ENCODE assay signal across 10 cellular contexts in genomic region chr13:20119960-20120359, GRCh38. TPM values are rescaled to one million over a fixed set of nuclear protein-coding genes. Genes with fewer than 3 reads are reported as not detected.
DNase-seq lines count a peak whose midpoint lies in the region; ATAC-seq and TF ChIP-seq lines count a peak whose summit lies in the region.
"Had no signal": no experiment of that assay in that cellular context is flagged by ENCODE, and none has a peak within 500 bp of the region (broad histone marks: within the 10 kb centered on the region; RNA-seq: fewer than 3 reads in every experiment).

No MANE protein-coding gene starts in this region.

- H3K27me3 Mint-ChIP-seq in H9 (ENCODE audit: low read depth) (peaks cover 22% of the 10 kb centered on the region), glutamatergic neuron (ENCODE audit: unreplicated experiment) (peaks cover 3% of the 10 kb centered on the region)
- H3K27me3 Mint-ChIP-seq in T-helper 2 cell treated with Interferon-gamma antibody and Interleukin-4, amounts not matched to agents 5 μg/mL and 100 μg/mL, for 36 hours (ENCODE audit: low read depth): peaks cover 21% of the 10 kb centered on the region

- H3K4me3 Mint-ChIP-seq in H9 (peak overlapping the region; percentile 42 to 57), glutamatergic neuron (ENCODE audit: unreplicated experiment) (peak overlapping the region; percentile 76)
- peak overlapping the region; percentile 90 for H3K4me3 Mint-ChIP-seq in T-helper 2 cell treated with Interferon-gamma antibody and Interleukin-4, amounts not matched to agents 5 μg/mL and 100 μg/mL, for 36 hours

- H3K4me3 ChIP-seq in skeletal muscle tissue (ENCODE audit: low read length in 3 of 3): no peak overlapping the region

- no peak overlapping the region for H3K14ac ChIP-seq in H9 (ENCODE audit: insufficient read depth, low read length)

- no peak overlapping the region for H3K23ac ChIP-seq in H9 (ENCODE audit: insufficient read length, low read depth, low read length)

- H3K4ac ChIP-seq in H9 (ENCODE audit: low read depth, low read length): no peak overlapping the region

- H3K27ac ChIP-seq in H9 (ENCODE audit: insufficient read length, low read depth, low read length) (peak overlapping the region; percentile 66), skeletal muscle tissue (ENCODE audit: low read depth, low read length) (peak overlapping the region; percentile 21)

- no peak overlapping the region for H2BK20ac ChIP-seq in H9 (ENCODE audit: low read depth, low read length, poor library complexity, severe bottlenecking)

- TF ChIP-seq CTCF in H9 (conservative IDR thresholded peaks at IDR 0.05): no peak
- TF ChIP-seq CTCF in glutamatergic neuron (IDR thresholded peaks at IDR 0.05; ENCODE audit: partially characterized antibody, unreplicated experiment): no peak

- H3K9ac ChIP-seq in H9 (ENCODE audit: extremely low read depth, insufficient read length, low read length) (peak overlapping the region; percentile 37), skeletal muscle tissue (ENCODE audit: low read depth in 1 of 3, low read length in 3 of 3) (no peak overlapping the region)

- H2BK15ac ChIP-seq in H9 (ENCODE audit: low read depth, low read length): no peak overlapping the region

- peak overlapping the region; percentile 15 for H3K18ac ChIP-seq in H9 (ENCODE audit: insufficient read length, low read depth, low read length)

- H4K20me1 ChIP-seq in H9 (ENCODE audit: control insufficient read depth, insufficient read depth, insufficient read length): no peaks in the 10 kb centered on the region

- no peak overlapping the region for H4K5ac ChIP-seq in H9 (ENCODE audit: insufficient read length, low read depth, low read length)

- H3K23me2 ChIP-seq in H9 (ENCODE audit: insufficient read length, low read depth, low read length, poor library complexity, severe bottlenecking): peaks cover 13% of the 10 kb centered on the region

- H3K9me3 Mint-ChIP-seq in H9: no peaks in the 10 kb centered on the region
- no peaks in the 10 kb centered on the region for H3K9me3 Mint-ChIP-seq in T-helper 2 cell treated with Interferon-gamma antibody and Interleukin-4, amounts not matched to agents 5 μg/mL and 100 μg/mL, for 36 hours
- H3K9me3 Mint-ChIP-seq in glutamatergic neuron (ENCODE audit: unreplicated experiment): peaks cover 2% of the 10 kb centered on the region

- no peak overlapping the region for H3K56ac ChIP-seq in H9 (ENCODE audit: insufficient read length, low read depth, low read length)

- peak overlapping the region; percentile 51 for H3K4me2 ChIP-seq in H9 (ENCODE audit: insufficient read depth, insufficient read length, low read length)

- H3K4me1 Mint-ChIP-seq in H9 (peaks cover 21 to 27% of the 10 kb centered on the region in 2 experiments), glutamatergic neuron (ENCODE audit: low read depth, unreplicated experiment) (no peaks in the 10 kb centered on the region)
- peaks cover 20% of the 10 kb centered on the region for H3K4me1 Mint-ChIP-seq in T-helper 2 cell treated with Interferon-gamma antibody and Interleukin-4, amounts not matched to agents 5 μg/mL and 100 μg/mL, for 36 hours (ENCODE audit: low read depth)

- WGBS in H9 (ENCODE audit: extremely low coverage, insufficient read length, low lambda C conversion rate): no CpG with 5 or more reads among the region's 3 CpGs

- no peak overlapping the region for H2AFZ ChIP-seq in H9 (ENCODE audit: low read length)

- H4K8ac ChIP-seq in H9 (replicated peaks; ENCODE audit: insufficient read length, low read depth, low read length): no peak overlapping the region

- no peak overlapping the region for H2AK5ac ChIP-seq in H9 (ENCODE audit: insufficient read length, low read length)

- ATAC-seq in HG03175 (IDR thresholded peaks at IDR 0.05; ENCODE audit: unreplicated experiment) (no peak), HG02798 (IDR thresholded peaks at IDR 0.05; ENCODE audit: poor library complexity, unreplicated experiment) (no peak)

- no peak overlapping the region for H2BK12ac ChIP-seq in H9 (ENCODE audit: insufficient read length, low read depth, low read length)

- H3K27ac Mint-ChIP-seq in H9: peak overlapping the region; percentile 11 to 89 (median 16); a peak in 4 of 7 replicates
- peak overlapping the region; percentile 57 for H3K27ac Mint-ChIP-seq in T-helper 2 cell treated with Interferon-gamma antibody and Interleukin-4, amounts not matched to agents 5 μg/mL and 100 μg/mL, for 36 hours
- H3K27ac Mint-ChIP-seq in glutamatergic neuron (ENCODE audit: unreplicated experiment): no peak overlapping the region

- no peak overlapping the region for H2BK5ac ChIP-seq in H9 (ENCODE audit: insufficient read length, low read length)

- H3K27me3 ChIP-seq in H9 (ENCODE audit: insufficient read depth, low read length) (no peaks in the 10 kb centered on the region), skeletal muscle tissue (ENCODE audit: control insufficient read depth in 3 of 3, insufficient read depth in 3 of 3, low read length in 3 of 3) (no peaks in the 10 kb centered on the region)

- H4K91ac ChIP-seq in H9 (ENCODE audit: insufficient read length, low read depth, low read length): no peak overlapping the region

- H3T11ph ChIP-seq in H9 (ENCODE audit: low read length): no peak overlapping the region

- no peaks in the 10 kb centered on the region for H3K79me2 ChIP-seq in H9 (ENCODE audit: insufficient read depth, low read length)

- H3K36me3 ChIP-seq in skeletal muscle tissue (ENCODE audit: control insufficient read depth in 3 of 3, insufficient read depth in 3 of 3, low read length in 3 of 3): no peaks in the 10 kb centered on the region

- H2BK120ac ChIP-seq in H9 (ENCODE audit: low read depth, low read length, poor library complexity, severe bottlenecking): no peak overlapping the region

- H3K9me3 ChIP-seq in H9 (ENCODE audit: control insufficient read depth, low read depth, low read length) (no peaks in the 10 kb centered on the region), skeletal muscle tissue (ENCODE audit: control insufficient read depth in 3 of 3, low read length in 3 of 3) (no peaks in the 10 kb centered on the region)

- DNase-seq in H9 (no peak), glutamatergic neuron (no peak), Kasumi-1 (lab: John Stamatoyannopoulos, UW) (no peak), SK-N-DZ (ENCODE audit: low spot score) (no peak)
- DNase-seq in T-helper 2 cell treated with Interferon-gamma antibody and Interleukin-4, amounts not matched to agents 5 μg/mL and 100 μg/mL, for 36 hours (ENCODE audit: low spot score): no peak
- DNase-seq: NCI-H1436 treated with DMSO at 0.1 percent for 48 hours had no signal

- peaks cover 3% of the 10 kb centered on the region; the same call in 1 of the 2 replicates for H3K4me1 ChIP-seq in H9 (ENCODE audit: insufficient read depth, low read length)
- H3K4me1 ChIP-seq in skeletal muscle tissue (ENCODE audit: control insufficient read depth in 3 of 3, insufficient read depth in 3 of 3, low read length in 3 of 3): peaks cover 0 to 9% (median 4%) of the 10 kb centered on the region in 3 donors

- H3K79me1 ChIP-seq in H9 (ENCODE audit: insufficient read depth, low read depth, low read length, poor library complexity, severe bottlenecking): no peaks in the 10 kb centered on the region

- H3K36me3 Mint-ChIP-seq in H9 (ENCODE audit: insufficient read depth in 1 of 3, low read depth in 3 of 3) (no peaks in the 10 kb centered on the region), glutamatergic neuron (ENCODE audit: unreplicated experiment) (no peaks in the 10 kb centered on the region)
- no peaks in the 10 kb centered on the region for H3K36me3 Mint-ChIP-seq in T-helper 2 cell treated with Interferon-gamma antibody and Interleukin-4, amounts not matched to agents 5 μg/mL and 100 μg/mL, for 36 hours (ENCODE audit: low read depth)

RNA-seq across cellular contexts. Expression of gene GJA3, which starts 40.9 kb away (rescaled TPM):
- total RNA-seq in H9 (2021) (0.83 and 0.92 TPM in 2 replicates), glutamatergic neuron (ENCODE audit: unreplicated experiment) (not detected), skeletal muscle tissue (2.1 TPM)
- polyA plus RNA-seq in SK-N-DZ (2014; cell fraction: cytosol; rRNA removed): not detected in 2 replicates
- not detected in 2 replicates for polyA plus RNA-seq in SK-N-DZ (2014; cell fraction: nucleus; rRNA removed)
- total RNA-seq: posterior vena cava had no signal
